Comparison of ENCODE assay signal across 21 cellular contexts in the genomic region with DNA sequence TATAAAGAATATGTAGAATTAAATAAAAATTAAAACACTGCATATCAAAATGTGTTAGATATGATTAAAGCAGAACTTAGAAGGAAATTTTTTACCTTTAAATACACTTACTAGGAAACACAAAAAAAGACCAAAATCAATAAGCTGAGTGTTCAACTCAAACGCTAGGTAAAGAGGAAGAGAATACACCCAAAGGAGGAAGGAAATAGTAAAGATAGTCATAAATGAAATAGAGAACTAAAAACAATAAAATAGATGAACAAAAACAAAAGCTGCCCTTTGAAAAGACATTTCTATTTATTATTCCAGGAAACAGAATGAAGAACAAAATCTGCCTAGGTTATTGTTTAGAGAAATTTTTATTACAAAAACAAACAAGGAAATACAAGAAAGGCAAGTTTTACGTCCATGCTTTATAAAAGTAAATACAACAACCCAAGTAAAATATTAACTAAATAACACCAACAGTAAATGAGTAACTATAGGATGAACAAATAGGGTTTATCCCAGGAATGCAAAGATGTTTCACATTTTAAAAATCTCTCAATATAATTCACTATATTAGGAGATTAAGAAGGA. TPM values are rescaled to one million over a fixed set of nuclear protein-coding genes. Genes with fewer than 3 reads are reported as not detected.
DNase-seq lines count a peak whose midpoint lies in the region; FAIRE-seq and TF ChIP-seq lines count a peak whose summit lies in the region.
"Had no signal": no experiment of that assay in that cellular context is flagged by ENCODE, and none has a peak within 500 bp of the region (broad histone marks: within the 10 kb centered on the region; RNA-seq: fewer than 3 reads in every experiment).

No MANE protein-coding gene starts in this region.

- no peaks in the 10 kb centered on the region for H3K27me3 ChIP-seq in Caco-2 (replicated peaks; ENCODE audit: control insufficient read depth, insufficient read depth, low read length)
- no peaks in the 10 kb centered on the region for H3K27me3 ChIP-seq in Loucy (ENCODE audit: insufficient read depth, low read length, poor library complexity, severe bottlenecking)
- H3K27me3 ChIP-seq in neutrophil = no peaks in the 10 kb centered on the region
- peaks cover 6% of the 10 kb centered on the region for H3K27me3 ChIP-seq in transverse colon
- H3K27me3 ChIP-seq: ascending aorta, BLaER1 had no signal

- H3K4me3 ChIP-seq in Caco-2 (ENCODE audit: low read depth, low read length) (no peak overlapping the region), Loucy (ENCODE audit: low read length, poor library complexity, severe bottlenecking) (no peak overlapping the region), neutrophil (ENCODE audit: low read depth in 1 of 2, low read length in 1 of 2) (peak overlapping the region in 1 of 2 experiments; percentile 1), transverse colon (no peak overlapping the region)
- H3K4me3 ChIP-seq: ascending aorta, BLaER1 had no signal

- no peaks in the 10 kb centered on the region for H3K79me2 ChIP-seq in Loucy (ENCODE audit: insufficient read depth, low read length)

- H3K4me1 Mint-ChIP-seq in Caco-2 (ENCODE audit: low read depth, unreplicated experiment) = peaks cover 21% of the 10 kb centered on the region
- H3K4me1 Mint-ChIP-seq: activated CD4-positive, alpha-beta T cell treated with anti-CD3 and anti-CD28 coated beads, Interleukin-2, amount 10 ng/mL, durations not matched to agents 24 days and 14 days; activated naive CD4-positive, alpha-beta T cell treated with anti-CD3 and anti-CD28 coated beads, Interleukin-2, amount 10 ng/mL, durations not matched to agents 7 days and 5 days had no signal

- no peak overlapping the region for H3K9ac ChIP-seq in Loucy (ENCODE audit: low read depth, low read length, poor library complexity, severe bottlenecking)
- H3K9ac ChIP-seq: BLaER1 had no signal

- intact Hi-C loops in Caco-2 (cut with micrococcal nuclease; ENCODE audit: unreplicated experiment) = no loop called here
- intact Hi-C loops in cardiac septum (cut with DNase I) = no loop called here
- intact Hi-C loops in transverse colon (cut with DNase I; ENCODE audit: low total_unique reads) = no loop called here

- H3K9me3 ChIP-seq in Caco-2 (no peaks in the 10 kb centered on the region), Loucy (ENCODE audit: insufficient read depth, low read depth, low read length) (no peaks in the 10 kb centered on the region), neutrophil (no peaks in the 10 kb centered on the region), transverse colon (no peaks in the 10 kb centered on the region)
- H3K9me3 ChIP-seq: ascending aorta, BLaER1 had no signal

- WGBS in transverse colon (ENCODE audit: low coverage in 1 of 2), 2 donors = 36 to 42% methylated on average over 2 of the region's 2 CpGs

- peak overlapping the region; percentile 38 for H3K4me2 ChIP-seq in Loucy (ENCODE audit: low read depth, low read length, poor library complexity, severe bottlenecking)
- H3K4me2 ChIP-seq: BLaER1 had no signal

- H3K9me3 Mint-ChIP-seq in Caco-2 (ENCODE audit: unreplicated experiment) = no peaks in the 10 kb centered on the region
- H3K9me3 Mint-ChIP-seq: activated CD4-positive, alpha-beta T cell treated with anti-CD3 and anti-CD28 coated beads, Interleukin-2, amount 10 ng/mL, durations not matched to agents 24 days and 14 days; activated naive CD4-positive, alpha-beta T cell treated with anti-CD3 and anti-CD28 coated beads, Interleukin-2, amount 10 ng/mL, durations not matched to agents 7 days and 5 days had no signal

- H3F3A ChIP-seq in Loucy (ENCODE audit: low read depth) = no peaks in the 10 kb centered on the region

- DNase-seq in Caco-2 = no peak
- no peak for DNase-seq in stimulated activated CD4-positive, alpha-beta T cell treated with anti-CD3 and anti-CD28 coated beads, Interleukin-4, amount 100 ng/mL, for 24 hours
- DNase-seq in cardiac septum (ENCODE audit: low spot score) = no peak
- no peak for DNase-seq in transverse colon
- DNase-seq: activated CD4-positive, alpha-beta T cell treated with anti-CD3 and anti-CD28 coated beads, Interleukin-2, amount 10 ng/mL, durations not matched to agents 24 days and 14 days; activated naive CD4-positive, alpha-beta T cell treated with anti-CD3 and anti-CD28 coated beads, Interleukin-2, amount 10 ng/mL, durations not matched to agents 7 days and 5 days; HCEC 1CT; Karpas-422; NCI-H1694 treated with DMSO at 0.1 percent for 48 hours; NCI-H345; nucleus accumbens; SHP77 treated with DMSO at 0.1 percent for 48 hours; stimulated activated CD4-positive, alpha-beta T cell treated with anti-CD3 and anti-CD28 coated beads, Interleukin-1b, Interleukin-23, amount 100 ng/mL, for 48 hours; substantia nigra; T-helper 9 cell had no signal

- POLR2A ChIA-PET in Caco-2 (lab: Charles Lee) = interaction anchor here (0.6 to 0.7 kb wide), 2 partner anchors 50 to 51 kb away, joined by 3 to 4 read pairs; no protein-coding TSS in a partner anchor

- H3K27ac Mint-ChIP-seq in Caco-2 (ENCODE audit: unreplicated experiment) = no peak overlapping the region
- H3K27ac Mint-ChIP-seq: activated CD4-positive, alpha-beta T cell treated with anti-CD3 and anti-CD28 coated beads, Interleukin-2, amount 10 ng/mL, durations not matched to agents 24 days and 14 days; activated naive CD4-positive, alpha-beta T cell treated with anti-CD3 and anti-CD28 coated beads, Interleukin-2, amount 10 ng/mL, durations not matched to agents 7 days and 5 days had no signal

- H3K4me1 ChIP-seq in Caco-2 = peaks cover 18% of the 10 kb centered on the region
- H3K4me1 ChIP-seq in Loucy (ENCODE audit: insufficient read depth, low read length, poor library complexity, severe bottlenecking) = peaks cover 40% of the 10 kb centered on the region
- peaks cover 13 to 21% of the 10 kb centered on the region in 2 experiments for H3K4me1 ChIP-seq in neutrophil (ENCODE audit: control insufficient read depth in 1 of 2, insufficient read depth in 1 of 2, low read depth in 1 of 2, low read length in 1 of 2)
- peaks cover 0 to 17% (median 6%) of the 10 kb centered on the region in 4 donors for H3K4me1 ChIP-seq in transverse colon
- H3K4me1 ChIP-seq: ascending aorta had no signal

- TF ChIP-seq POLR2A in transverse colon (IDR thresholded peaks at IDR 0.05) = no peak

- H3K36me3 ChIP-seq in Caco-2 (ENCODE audit: control insufficient read depth, insufficient read depth, low read length) = no peaks in the 10 kb centered on the region
- no peaks in the 10 kb centered on the region for H3K36me3 ChIP-seq in Loucy (ENCODE audit: insufficient read depth, low read length)
- H3K36me3 ChIP-seq in neutrophil = no peaks in the 10 kb centered on the region
- H3K36me3 ChIP-seq in transverse colon = no peaks in the 10 kb centered on the region
- H3K36me3 ChIP-seq: ascending aorta, BLaER1 had no signal

- peak overlapping the region; percentile 43 for H3K4me3 Mint-ChIP-seq in Caco-2 (ENCODE audit: unreplicated experiment)
- H3K4me3 Mint-ChIP-seq: activated CD4-positive, alpha-beta T cell treated with anti-CD3 and anti-CD28 coated beads, Interleukin-2, amount 10 ng/mL, durations not matched to agents 24 days and 14 days; activated naive CD4-positive, alpha-beta T cell treated with anti-CD3 and anti-CD28 coated beads, Interleukin-2, amount 10 ng/mL, durations not matched to agents 7 days and 5 days had no signal

- no peak for TF ChIP-seq EP300 in transverse colon (IDR thresholded peaks at IDR 0.05; ENCODE audit: low read depth)

- in situ Hi-C loops in transverse colon (cut with MboI; ENCODE audit: low pct_ligation_motif_present in 1 of 4, low pct_unique_long_range_greater_than_20kb in 1 of 4, low sequenced_read_pairs in 3 of 4) = no loop called here

- H4K20me1 ChIP-seq in Loucy (ENCODE audit: insufficient read depth, low read length, poor library complexity, severe bottlenecking) = no peaks in the 10 kb centered on the region
- H4K20me1 ChIP-seq: BLaER1 had no signal

- H2AFZ ChIP-seq in Loucy (ENCODE audit: low read length) = peak overlapping the region; percentile 62; the same call in 1 of the 2 replicates

- FAIRE-seq in TTC549 (lab: Jason Lieb, UNC) = peak; percentile 29

- H3K27me3 Mint-ChIP-seq in Caco-2 (ENCODE audit: insufficient read depth, unreplicated experiment) = no peaks in the 10 kb centered on the region

- no peak for TF ChIP-seq CTCF in Caco-2 (IDR thresholded peaks at IDR 0.05; ENCODE audit: insufficient read depth in 1 of 2, low read depth in 1 of 2, low read length in 1 of 2, severe bottlenecking in 1 of 2, unreplicated experiment in 1 of 2)
- TF ChIP-seq CTCF in Loucy (conservative IDR thresholded peaks at IDR 0.05; ENCODE audit: low read length) = no peak
- TF ChIP-seq CTCF in neutrophil (IDR thresholded peaks at IDR 0.05) = no peak
- TF ChIP-seq CTCF in transverse colon (IDR thresholded peaks at IDR 0.05) = no peak

- no TSS peak for BruUV-seq in Caco-2 (replicated peaks; lab: Mats Ljungman, UMichigan)

- CTCF ChIA-PET in Caco-2 (lab: Charles Lee) = no interaction called here

- H3K27ac ChIP-seq in neutrophil (peak overlapping the region; percentile 69), transverse colon (no peak overlapping the region)
- H3K27ac ChIP-seq: ascending aorta, BLaER1 had no signal

- H3K9me2 ChIP-seq in Loucy (replicated peaks; ENCODE audit: low read depth, low read length) = no peaks in the 10 kb centered on the region

- no peaks in the 10 kb centered on the region for H3K36me3 Mint-ChIP-seq in Caco-2 (ENCODE audit: insufficient read depth, unreplicated experiment)
- H3K36me3 Mint-ChIP-seq: activated naive CD4-positive, alpha-beta T cell treated with anti-CD3 and anti-CD28 coated beads, Interleukin-2, amount 10 ng/mL, durations not matched to agents 7 days and 5 days had no signal

RNA-seq across cellular contexts. Expression of gene HLA-DMB, which starts 20.1 kb away (rescaled TPM):
- total RNA-seq in Caco-2 (2022) (not detected in 2 replicates), cardiac septum (7.9 TPM), transverse colon (10 to 100 TPM in 2 of 4 donors, 1 to 10 TPM in 2; 1.8 to 20.8 (median 13.2) TPM)
- total RNA-seq: chondrocyte had no signal

RNA-seq across cellular contexts. Expression of gene HLA-DMA, which starts 32.2 kb away (rescaled TPM):
- total RNA-seq in Caco-2 (2022) (1.6 and 2.1 TPM in 2 replicates), cardiac septum (13.7 TPM), transverse colon (10 to 100 TPM in 3 of 4 donors, 1 to 10 TPM in 1; 1.4 to 40.4 (median 20.8) TPM)

RNA-seq across cellular contexts. Expression of gene BRD2, which starts 47.7 kb away (rescaled TPM):
- total RNA-seq in Caco-2 (2022) (199 and 200 TPM in 2 replicates), cardiac septum (88.7 TPM), transverse colon (100 to 1,000 TPM; 116 to 612 (median 238) TPM)
